Comparison of ENCODE assay signal across 19 cellular contexts in the genomic region with DNA sequence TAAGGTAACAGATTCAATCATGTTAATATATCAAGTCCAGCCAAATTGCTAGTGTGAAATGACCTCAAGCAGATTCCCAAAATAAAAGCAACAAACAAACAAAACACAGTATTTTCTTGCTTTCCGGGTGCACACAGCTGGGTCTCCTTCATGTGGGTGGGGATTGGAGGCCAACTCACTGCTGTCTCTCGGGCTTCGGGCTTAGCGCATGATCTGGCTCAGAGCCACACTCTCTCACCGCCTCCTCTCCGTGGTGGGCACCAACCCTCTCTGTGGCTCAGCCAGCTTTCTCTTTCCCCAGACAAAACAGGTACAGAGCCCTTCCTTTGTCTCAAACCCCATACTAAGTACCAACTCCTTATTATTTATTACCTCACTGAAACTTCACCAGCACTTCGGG. TPM values are rescaled to one million over a fixed set of nuclear protein-coding genes. Genes with fewer than 3 reads are reported as not detected.
A peak's percentile ranks its signal among the peaks of the same experiment; 100 is the strongest.
DNase-seq lines count a peak whose midpoint lies in the region; ATAC-seq and TF ChIP-seq lines count a peak whose summit lies in the region.
"Had no signal": no experiment of that assay in that cellular context is flagged by ENCODE, and none has a peak within 500 bp of the region (broad histone marks: within the 10 kb centered on the region; RNA-seq: fewer than 3 reads in every experiment).

No MANE protein-coding gene starts in this region.

- POLR2A ChIA-PET in A673 (lab: Charles Lee; ENCODE audit: low non-redundant PET): no interaction called here

- no peak overlapping the region for H3K4me3 ChIP-seq in A673 (ENCODE audit: low read depth, low read length, poor library complexity, severe bottlenecking)
- H3K4me3 ChIP-seq: BLaER1, GM12878 had no signal

- CTCF ChIA-PET in A673 (lab: Charles Lee): no interaction called here

- DNase-seq in DMS 273 (lab: John Stamatoyannopoulos, UW; ENCODE audit: unreplicated experiment) (peak; percentile 12), DMS 273 treated with DMSO at 0.1 percent for 48 hours (lab: John Stamatoyannopoulos, UW) (no peak), A673 (ENCODE audit: low spot score) (peak; percentile 18), NCI-H69 (lab: John Stamatoyannopoulos, UW) (peak; percentile 15), sciatic nerve (ENCODE audit: low spot score) (no peak), HCEC 1CT (no peak), NCI-H510A treated with DMSO at 0.1 percent for 48 hours (lab: John Stamatoyannopoulos, UW) (no peak)
- DNase-seq: AML-193; Caco-2; CD8-positive, alpha-beta memory T cell; KBM-7 had no signal

- H3K9me3 ChIP-seq in A673 (ENCODE audit: low read depth, low read length, poor library complexity, severe bottlenecking): no peaks in the 10 kb centered on the region
- H3K9me3 ChIP-seq: BLaER1, Caco-2 had no signal

- H3K27me3 ChIP-seq in A673 (replicated peaks; ENCODE audit: insufficient read depth, low read depth, low read length, poor library complexity): no peaks in the 10 kb centered on the region
- H3K27me3 ChIP-seq: BLaER1 had no signal

- no peak for TF ChIP-seq CTCF in A673 (conservative IDR thresholded peaks at IDR 0.05; ENCODE audit: low read depth, low read length)

- BruUV-seq in A673 (replicated peaks; lab: Mats Ljungman, UMichigan): no TSS peak

- no peaks in the 10 kb centered on the region for H3K4me1 ChIP-seq in A673 (ENCODE audit: insufficient read depth, low read length, poor library complexity, severe bottlenecking)
- H3K4me1 ChIP-seq: BLaER1, Caco-2 had no signal

- intact Hi-C loops in A673 (cut with micrococcal nuclease; ENCODE audit: unreplicated experiment) (no loop called here), sciatic nerve (cut with DNase I) (no loop called here)

- ATAC-seq in sciatic nerve (peak; percentile 62), GM21360 (IDR thresholded peaks at IDR 0.05; ENCODE audit: unreplicated experiment) (no peak)
- ATAC-seq: GM12878, HCT116 had no signal

- H3K27ac ChIP-seq in A673 (ENCODE audit: low read depth, low read length, poor library complexity, severe bottlenecking): no peak overlapping the region
- H3K27ac ChIP-seq: 22Rv1, BLaER1, HL-60 had no signal

- no peaks in the 10 kb centered on the region for H3K36me3 ChIP-seq in A673 (ENCODE audit: insufficient read depth, low read length, poor library complexity, severe bottlenecking)
- H3K36me3 ChIP-seq: BLaER1 had no signal

RNA-seq across cellular contexts. Expression of gene REELD1, which starts 2.9 kb away (rescaled TPM):
- total RNA-seq in A673 (2021): not detected in 2 replicates
- 0.62 TPM for total RNA-seq in sciatic nerve
- total RNA-seq: Caco-2, G401, H4 had no signal

RNA-seq across cellular contexts. Expression of gene LSM6, which starts 35.9 kb away (rescaled TPM):
- 54.1 and 61.7 TPM in 2 replicates for total RNA-seq in A673 (2021)
- total RNA-seq in sciatic nerve: 23.8 TPM

Comparison
In these comparisons a context has a peak if more than half of its experiments do, and no peak if none do; other contexts are left out.
1. DNase-seq: peak in DMS 273 (single experiment), A673 (single experiment) and NCI-H69 (single experiment); none in DMS 273 treated with DMSO at 0.1 percent for 48 hours (single experiment), sciatic nerve (single experiment), HCEC 1CT (single experiment) and NCI-H510A treated with DMSO at 0.1 percent for 48 hours (single experiment).